8 cellular contexts compared by ENCODE assay signal in the genomic region with DNA sequence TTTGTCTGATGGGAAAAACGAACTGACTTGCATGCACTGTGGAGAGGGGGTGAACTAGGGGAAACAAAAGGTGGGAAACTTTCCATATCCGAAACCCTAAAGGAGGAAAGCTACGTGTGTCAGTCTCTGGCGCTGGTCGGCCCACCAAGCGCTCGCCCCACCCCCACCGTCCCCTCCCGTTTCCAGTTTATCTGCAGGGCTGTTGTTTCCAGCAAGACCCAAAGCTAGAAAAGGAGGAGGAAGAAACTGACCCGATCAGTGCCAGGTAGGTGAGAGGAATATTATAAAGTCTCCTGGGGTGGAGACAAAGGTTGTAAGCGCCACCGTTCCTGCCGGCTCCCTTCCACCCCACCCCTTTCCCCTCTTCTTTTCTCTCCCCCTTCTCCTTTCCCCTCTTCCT. TPM values are rescaled to one million over a fixed set of nuclear protein-coding genes. Genes with fewer than 3 reads are reported as not detected.
DNase-seq lines count a peak whose midpoint lies in the region; ATAC-seq and TF ChIP-seq lines count a peak whose summit lies in the region.

No MANE protein-coding gene starts in this region.

- DNase-seq in BJ (ENCODE audit: low read depth) (no peak), mammary epithelial cell (no peak), left lobe of liver (ENCODE audit: low spot score) (no peak), testis (peak; percentile 37), NCI-H2171 treated with DMSO at 0.1 percent for 48 hours (lab: John Stamatoyannopoulos, UW) (no peak), cortex of kidney (lab: John Stamatoyannopoulos, UW) (no peak), kidney glomerular epithelial cell (lab: John Stamatoyannopoulos, UW) (no peak)

- TF ChIP-seq CTCF in BJ (IDR thresholded peaks at IDR 0.05; ENCODE audit: insufficient read depth, low read depth, low read length) (no peak), mammary epithelial cell (conservative IDR thresholded peaks at IDR 0.05 in 1 of 2, IDR thresholded peaks at IDR 0.05 in 1 of 2; ENCODE audit: extremely low read depth in 1 of 2, insufficient read depth in 1 of 2, low read depth in 1 of 2, low read length in 2 of 2) (no peak), testis (IDR thresholded peaks at IDR 0.05) (no peak)

- in situ Hi-C loops in mammary epithelial cell (cut with MboI; ENCODE audit: low sequenced_read_pairs in 2 of 2) = loop anchor here in 1 of 2 donors (10.0 kb wide), 1 partner anchor 108 kb away; no protein-coding TSS in a partner anchor

- H3K9me3 ChIP-seq in HUES64 (ENCODE audit: insufficient read depth, low read depth, low read length) (no peaks in the 10 kb centered on the region), mammary epithelial cell (replicated peaks; ENCODE audit: insufficient read depth, low read length) (no peaks in the 10 kb centered on the region), testis (no peaks in the 10 kb centered on the region)

- intact Hi-C loops in mammary epithelial cell (cut with micrococcal nuclease) = loop anchor here (5.0 kb wide), 2 partner anchors 85 to 105 kb away; no protein-coding TSS in a partner anchor
- intact Hi-C loops in testis (cut with DNase I; ENCODE audit: low total_unique reads) = loop anchor here (10.0 kb wide), 1 partner anchor 328 kb away; the partner anchor contains the start of gene MORF4L2

- H3K36me3 ChIP-seq in BJ (ENCODE audit: control insufficient read depth, insufficient read depth, low read length) = no peaks in the 10 kb centered on the region
- H3K36me3 ChIP-seq in HUES64 (ENCODE audit: insufficient read depth, low read length) = peaks cover 9% of the 10 kb centered on the region
- H3K36me3 ChIP-seq in mammary epithelial cell (ENCODE audit: insufficient read depth, low read length) = no peaks in the 10 kb centered on the region
- H3K36me3 ChIP-seq in testis (ENCODE audit: low read depth, missing control alignments) = no peaks in the 10 kb centered on the region

- H3K27me3 ChIP-seq in BJ (ENCODE audit: control insufficient read depth, insufficient read depth, low read length) = no peaks in the 10 kb centered on the region
- H3K27me3 ChIP-seq in HUES64 (ENCODE audit: insufficient read depth, low read length) = no peaks in the 10 kb centered on the region
- H3K27me3 ChIP-seq in mammary epithelial cell (ENCODE audit: insufficient read depth, low read length) = no peaks in the 10 kb centered on the region
- no peaks in the 10 kb centered on the region for H3K27me3 ChIP-seq in testis

- H3K4me1 ChIP-seq in HUES64 (ENCODE audit: insufficient read depth, low read length) (peaks cover 8% of the 10 kb centered on the region), mammary epithelial cell (ENCODE audit: insufficient read depth, low read length) (no peaks in the 10 kb centered on the region), testis (no peaks in the 10 kb centered on the region)

- H3K9ac ChIP-seq in HUES64 (ENCODE audit: low read depth, low read length) (peak overlapping the region; percentile 79), mammary epithelial cell (ENCODE audit: insufficient read depth, low read length) (peak overlapping the region; percentile 91)

- CTCF ChIA-PET in BJ (lab: Yijun Ruan, JAX) = interaction anchor here (0.8 to 1.3 kb wide), 2 partner anchors 21 to 107 kb away, joined by 3 to 6 read pairs; no protein-coding TSS in a partner anchor
- CTCF ChIA-PET in mammary epithelial cell (lab: Charles Lee; ENCODE audit: low non-redundant PET) = no interaction called here

- POLR2A ChIA-PET in BJ (lab: Charles Lee) = interaction anchor here (1.1 kb wide), 1 partner anchor 11 kb away, joined by 4 read pairs; no protein-coding TSS in a partner anchor

- ATAC-seq in left lobe of liver = peak; percentile 60

- 0% methylated on average over 4 of the region's 13 CpGs for WGBS in HUES64
- 10% methylated on average over 9 of the region's 13 CpGs for WGBS in mammary epithelial cell (ENCODE audit: low coverage, missing lambda C conversion rate)
- 0 to 4% methylated on average over 4 to 12 of the region's 13 CpGs for WGBS in testis, 2 donors

- no TSS peak for BruUV-seq in mammary epithelial cell (replicated peaks; lab: Mats Ljungman, UMichigan)

- no peak for TF ChIP-seq POLR2A in testis (IDR thresholded peaks at IDR 0.05)

- H3K79me2 ChIP-seq in mammary epithelial cell (ENCODE audit: insufficient read depth, low read length) = peaks cover 17% of the 10 kb centered on the region

- H3K27ac ChIP-seq in HUES64 (ENCODE audit: low read depth, low read length) (peak overlapping the region; percentile 75), mammary epithelial cell (ENCODE audit: insufficient read depth, low read depth, low read length) (peak overlapping the region; percentile 80), testis (peak overlapping the region; percentile 95 to 97)

- H2AFZ ChIP-seq in mammary epithelial cell (ENCODE audit: low read depth, low read length) = peak overlapping the region; percentile 90

- peak overlapping the region; percentile 77 for H3K4me2 ChIP-seq in mammary epithelial cell (ENCODE audit: insufficient read depth, low read depth, low read length)

- H3K4me3 ChIP-seq in BJ (ENCODE audit: low read depth, low read length) = peak overlapping the region; percentile 85
- peak overlapping the region; percentile 93 for H3K4me3 ChIP-seq in HUES64 (ENCODE audit: low read length)
- peak overlapping the region; percentile 50 to 64 (median 60) for H3K4me3 ChIP-seq in mammary epithelial cell (replicated peaks in 1 of 3; ENCODE audit: insufficient read depth in 1 of 3, low read depth in 2 of 3, low read length in 3 of 3)
- H3K4me3 ChIP-seq in testis = peak overlapping the region; percentile 69 to 82

- dilution Hi-C loops in mammary epithelial cell (cut with HindIII; ENCODE audit: low sequenced_read_pairs) = no loop called here

- no peaks in the 10 kb centered on the region for H4K20me1 ChIP-seq in mammary epithelial cell (ENCODE audit: insufficient read depth, low read length)

RNA-seq across cellular contexts. Expression of gene TCEAL9, which starts 0.6 kb away (rescaled TPM):
- 15.7 and 53.5 TPM in 2 replicates for polyA plus RNA-seq in BJ (2011; rRNA removed)
- 4.2 and 6.6 TPM in 2 replicates for polyA minus RNA-seq in BJ (2011; rRNA and poly(A)+ RNA removed)
- polyA plus RNA-seq in HUES64 (2013, experiment 1 of 2) = 66.1 TPM
- 99.9 TPM for polyA plus RNA-seq in HUES64 (2013, experiment 2 of 2)
- total RNA-seq in mammary epithelial cell = 10 to 100 TPM; 44.5 to 71.1 TPM
- 45.9 TPM for polyA plus RNA-seq in mammary epithelial cell
- polyA minus RNA-seq in mammary epithelial cell = 0.98 TPM
- total RNA-seq in left lobe of liver = 4.0 TPM
- total RNA-seq in testis = 10 to 100 TPM; 99.4 to 99.7 TPM
- 74.9 TPM for polyA plus RNA-seq in testis (ENCODE audit: insufficient read depth, low read depth, low replicate concordance)

RNA-seq across cellular contexts. Expression of gene BEX3, which starts 19.4 kb away (rescaled TPM):
- 107 and 267 TPM in 2 replicates for polyA plus RNA-seq in BJ (2011; rRNA removed)
- 37.0 and 43.8 TPM in 2 replicates for polyA minus RNA-seq in BJ (2011; rRNA and poly(A)+ RNA removed)
- 401 TPM for polyA plus RNA-seq in HUES64 (2013, experiment 1 of 2)
- 452 TPM for polyA plus RNA-seq in HUES64 (2013, experiment 2 of 2)
- total RNA-seq in mammary epithelial cell = 100 to 1,000 TPM in 1 of 2 donors, 10 to 100 TPM in 1; 93.4 to 146 TPM
- 124 TPM for polyA plus RNA-seq in mammary epithelial cell
- 42.6 TPM for polyA minus RNA-seq in mammary epithelial cell
- total RNA-seq in left lobe of liver = 23.7 TPM
- total RNA-seq in testis = 100 to 1,000 TPM; 354 to 415 TPM
- 289 TPM for polyA plus RNA-seq in testis (ENCODE audit: insufficient read depth, low read depth, low replicate concordance)

RNA-seq across cellular contexts. Expression of gene TCEAL7, which starts 26.9 kb away (rescaled TPM):
- polyA plus RNA-seq in BJ (2011; rRNA removed) (5.5 and 10.2 TPM in 2 replicates), mammary epithelial cell (4.0 TPM), testis (ENCODE audit: insufficient read depth, low read depth, low replicate concordance) (3.9 TPM)
- 1.3 and 4.1 TPM in 2 replicates for polyA minus RNA-seq in BJ (2011; rRNA and poly(A)+ RNA removed)
- polyA plus RNA-seq in HUES64 (2013, experiment 1 of 2) = 11.6 TPM
- polyA plus RNA-seq in HUES64 (2013, experiment 2 of 2) = 23.7 TPM
- total RNA-seq in mammary epithelial cell (1 to 10 TPM; 6.8 to 9.8 TPM), left lobe of liver (0.28 TPM), testis (1 to 10 TPM; 1.3 to 5.5 TPM)
- polyA minus RNA-seq in mammary epithelial cell = not detected

RNA-seq across cellular contexts. Expression of gene BEX2, which starts 46.1 kb away (rescaled TPM):
- polyA plus RNA-seq in BJ (2011; rRNA removed) = 1.2 and 1.8 TPM in 2 replicates
- polyA minus RNA-seq in BJ (2011; rRNA and poly(A)+ RNA removed) = not detected in 2 replicates
- 39.9 TPM for polyA plus RNA-seq in HUES64 (2013, experiment 1 of 2)
- 37.5 TPM for polyA plus RNA-seq in HUES64 (2013, experiment 2 of 2)
- total RNA-seq in mammary epithelial cell = 10 to 100 TPM; 13.6 to 16.0 TPM
- 4.7 TPM for polyA plus RNA-seq in mammary epithelial cell
- not detected for polyA minus RNA-seq in mammary epithelial cell
- total RNA-seq in left lobe of liver = 0.48 TPM
- total RNA-seq in testis = 100 to 1,000 TPM in 1 of 2 donors, 10 to 100 TPM in 1; 88.9 to 116 TPM
- polyA plus RNA-seq in testis (ENCODE audit: insufficient read depth, low read depth, low replicate concordance) = 82.7 TPM
